Comparison of ENCODE assay signal across 21 cellular contexts in genomic region chr4:108311313-108311712, GRCh38.
"Had no signal": no experiment of that assay in that cellular context is flagged by ENCODE, and none has a peak within 500 bp of the region (broad histone marks: within the 10 kb centered on the region; RNA-seq: fewer than 3 reads in every experiment).

No MANE protein-coding gene starts in this region.

- H3K9me3 Mint-ChIP-seq: immature natural killer cell; natural killer cell treated with Interleukin-12 subunit alpha and Interleukin-12 subunit beta and Interleukin-15 and Interleukin-18, amount 100 ng/mL, for 72 hours; stimulated activated naive CD8-positive, alpha-beta T cell treated with anti-CD3 and anti-CD28 coated beads, Interleukin-15, amount 100 ng/mL, for 72 hours had no signal

- H3K27ac Mint-ChIP-seq: immature natural killer cell; mesothelial cell of epicardium; natural killer cell treated with Interleukin-12 subunit alpha and Interleukin-12 subunit beta and Interleukin-15 and Interleukin-18, amount 100 ng/mL, for 72 hours; progenitor cell of endocrine pancreas; stimulated activated memory B cell treated with anti-CD40 and anti-IgM and Interleukin-4, amounts not matched to agents 10 μg/mL and 1 μg/mL and 100 μg/mL, for 72 hours; type B pancreatic cell had no signal

- H3K36me3 Mint-ChIP-seq: immature natural killer cell; mesothelial cell of epicardium; natural killer cell treated with Interleukin-12 subunit alpha and Interleukin-12 subunit beta and Interleukin-15 and Interleukin-18, amount 100 ng/mL, for 72 hours; stimulated activated memory B cell treated with anti-CD40 and anti-IgM and Interleukin-4, amounts not matched to agents 10 μg/mL and 1 μg/mL and 100 μg/mL, for 72 hours; type B pancreatic cell had no signal

- ATAC-seq: naive thymus-derived CD4-positive, alpha-beta T cell; natural killer cell treated with Interleukin-12 subunit alpha and Interleukin-12 subunit beta and Interleukin-15 and Interleukin-18, amount 100 ng/mL, for 72 hours; right lobe of liver; stimulated activated memory B cell treated with anti-CD40 and anti-IgM and Interleukin-4, amounts not matched to agents 10 μg/mL and 1 μg/mL and 100 μg/mL, for 72 hours; stimulated activated naive CD8-positive, alpha-beta T cell treated with anti-CD3 and anti-CD28 coated beads, Interleukin-15, amount 100 ng/mL, for 72 hours had no signal

- DNase-seq: hypothalamus; immature natural killer cell; kidney; left ventricle myocardium inferior; mesendoderm; naive thymus-derived CD4-positive, alpha-beta T cell; ovary; right lobe of liver; stimulated activated CD4-positive, alpha-beta T cell treated with anti-CD3 and anti-CD28 coated beads, Interleukin-1b, Interleukin-23, amount 100 ng/mL, for 48 hours; stimulated activated CD4-positive, alpha-beta T cell treated with anti-CD3 and anti-CD28 coated beads, Interleukin-2, amount 100 ng/mL, for 48 hours; stimulated activated CD4-positive, alpha-beta T cell treated with anti-CD3 and anti-CD28 coated beads, Interleukin-4, amount 100 ng/mL, for 4 hours; stimulated activated CD8-positive, alpha-beta memory T cell treated with anti-CD3 and anti-CD28 coated beads, Interleukin-4, amount 100 ng/mL, for 48 hours; stimulated activated naive CD4-positive, alpha-beta T cell treated with Interleukin-2 at 50 U/mL for 16 hours; stimulated activated naive CD8-positive, alpha-beta T cell treated with anti-CD3 and anti-CD28 coated beads, Interleukin-15, amount 100 ng/mL, for 72 hours; substantia nigra; uterus had no signal

- H3K4me1 Mint-ChIP-seq: immature natural killer cell; stimulated activated memory B cell treated with anti-CD40 and anti-IgM and Interleukin-4, amounts not matched to agents 10 μg/mL and 1 μg/mL and 100 μg/mL, for 72 hours had no signal

- H3K4me3 Mint-ChIP-seq: immature natural killer cell; mesothelial cell of epicardium; natural killer cell treated with Interleukin-12 subunit alpha and Interleukin-12 subunit beta and Interleukin-15 and Interleukin-18, amount 100 ng/mL, for 72 hours; stimulated activated memory B cell treated with anti-CD40 and anti-IgM and Interleukin-4, amounts not matched to agents 10 μg/mL and 1 μg/mL and 100 μg/mL, for 72 hours; stimulated activated naive CD8-positive, alpha-beta T cell treated with anti-CD3 and anti-CD28 coated beads, Interleukin-15, amount 100 ng/mL, for 72 hours; type B pancreatic cell had no signal
